ENCODE assay signal across 8 cellular contexts in the genomic region with DNA sequence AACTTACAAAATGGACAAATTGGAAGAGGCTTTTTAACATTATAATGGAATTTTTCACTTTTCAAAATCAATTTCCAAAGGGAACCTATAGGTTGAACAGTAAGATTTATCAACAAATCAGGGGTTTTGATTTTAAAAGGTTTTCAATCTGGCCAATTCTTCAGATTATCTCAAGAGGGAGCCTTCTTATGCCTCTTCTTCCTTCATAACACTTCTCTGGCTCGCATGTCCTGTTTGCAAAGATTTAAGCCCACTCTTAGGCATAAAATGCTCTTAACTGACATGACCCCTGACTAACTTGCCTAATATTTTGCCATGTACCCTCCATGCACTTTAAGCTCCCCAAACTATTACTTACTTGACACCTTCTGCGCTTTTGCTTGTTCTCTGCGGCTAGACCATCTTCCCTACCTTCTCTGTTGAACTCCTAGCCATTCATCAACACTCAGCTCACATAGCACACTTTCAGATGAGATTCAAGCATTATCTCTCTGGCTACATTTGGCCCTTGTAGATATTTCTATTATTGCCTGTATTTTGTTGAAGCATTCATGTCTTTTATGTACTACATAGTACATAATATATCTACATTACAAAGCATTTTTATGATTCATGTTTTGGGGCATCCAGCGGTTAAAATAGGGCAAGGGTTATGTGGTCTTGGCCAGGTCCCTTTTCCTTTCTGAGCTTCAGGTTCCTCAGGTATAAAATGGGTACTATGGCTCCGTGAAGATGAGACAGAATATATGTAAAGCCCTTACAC. TPM values are rescaled to one million over a fixed set of nuclear protein-coding genes. Genes with fewer than 3 reads are reported as not detected.
DNase-seq lines count a peak whose midpoint lies in the region; ATAC-seq, FAIRE-seq and TF ChIP-seq lines count a peak whose summit lies in the region.

No MANE protein-coding gene starts in this region.

- TF ChIP-seq RAD21 in HepG2 (CRISPR knock-in tag; IDR thresholded peaks at IDR 0.05): no peak

- H3K27me3 ChIP-seq in CD4-positive, alpha-beta memory T cell (ENCODE audit: insufficient read depth, low read length): no peaks in the 10 kb centered on the region
- no peaks in the 10 kb centered on the region for H3K27me3 ChIP-seq in Karpas-422 (ENCODE audit: low read length)
- H3K27me3 ChIP-seq in HepG2 (ENCODE audit: control insufficient read depth in 1 of 2, insufficient read depth in 2 of 2, low read length in 2 of 2): no peaks in the 10 kb centered on the region; a peak in 1 of 5 replicates
- H3K27me3 ChIP-seq in tibial artery: no peaks in the 10 kb centered on the region

- no peaks in the 10 kb centered on the region for H3K9me2 ChIP-seq in Karpas-422 (replicated peaks; ENCODE audit: insufficient read depth, low read length)

- H3K4me3 Mint-ChIP-seq in CD4-positive, alpha-beta memory T cell: peak overlapping the region; percentile 89 to 97 (median 96)

- TF ChIP-seq EP300 in HepG2 (IDR thresholded peaks at IDR 0.05; ENCODE audit: low read depth in 2 of 2, low read length in 2 of 2): no peak
- no peak for TF ChIP-seq EP300 in HepG2 (CRISPR knock-in tag; IDR thresholded peaks at IDR 0.05; ENCODE audit: borderline replicate concordance)

- H4K20me1 ChIP-seq in Karpas-422 (ENCODE audit: insufficient read depth, low read depth, low read length) (peaks cover 14% of the 10 kb centered on the region), HepG2 (ENCODE audit: insufficient read depth, low read length) (peaks cover 28% of the 10 kb centered on the region)

- H3K27ac Mint-ChIP-seq in CD4-positive, alpha-beta memory T cell: peak overlapping the region; percentile 94 to 100 (median 99)

- no peak for TF ChIP-seq POLR2A in HepG2 (IDR thresholded peaks at IDR 0.05; ENCODE audit: insufficient read depth in 1 of 2, low read depth in 2 of 2, low read length in 2 of 2)

- H3K9me3 ChIP-seq in CD4-positive, alpha-beta memory T cell (ENCODE audit: control insufficient read depth in 1 of 2, low read length in 2 of 2): no peaks in the 10 kb centered on the region
- H3K9me3 ChIP-seq in Karpas-422 (ENCODE audit: low read length): no peaks in the 10 kb centered on the region
- H3K9me3 ChIP-seq in HepG2 (ENCODE audit: low read length): no peaks in the 10 kb centered on the region
- H3K9me3 ChIP-seq in tibial artery: no peaks in the 10 kb centered on the region

- peaks cover 40% of the 10 kb centered on the region for H3K4me1 ChIP-seq in CD4-positive, alpha-beta memory T cell (ENCODE audit: insufficient read depth, low read length)
- H3K4me1 ChIP-seq in Karpas-422 (ENCODE audit: low read length) (peaks cover 27% of the 10 kb centered on the region), HepG2 (ENCODE audit: insufficient read depth, low read length) (peaks cover 30% of the 10 kb centered on the region), tibial artery (peaks cover 0 to 38% (median 35%) of the 10 kb centered on the region in 4 donors)

- H3K79me2 ChIP-seq in Karpas-422 (ENCODE audit: low read length): peaks cover 38% of the 10 kb centered on the region
- H3K79me2 ChIP-seq in HepG2 (ENCODE audit: insufficient read depth, low read length): peaks cover 39% of the 10 kb centered on the region

- H3K36me3 Mint-ChIP-seq in CD4-positive, alpha-beta memory T cell: peaks cover 0 to 33% of the 10 kb centered on the region in 2 donors

- WGBS in HepG2 (ENCODE audit: low lambda C conversion rate): 25% methylated on average over 5 of the region's 5 CpGs

- H3K4me3 ChIP-seq in CD4-positive, alpha-beta memory T cell (ENCODE audit: low read length in 2 of 2): peak overlapping the region; percentile 64 to 71
- H3K4me3 ChIP-seq in Karpas-422 (ENCODE audit: low read length): peak overlapping the region; percentile 95
- peak overlapping the region; percentile 55 to 90 (median 84) for H3K4me3 ChIP-seq in HepG2 (replicated peaks in 1 of 3; ENCODE audit: insufficient read depth in 1 of 3, low read depth in 2 of 3, low read length in 3 of 3)
- H3K4me3 ChIP-seq in tibial artery: peak overlapping the region; percentile 82 to 92

- H3K36me3 ChIP-seq in CD4-positive, alpha-beta memory T cell (ENCODE audit: insufficient read depth, low read length): no peaks in the 10 kb centered on the region
- H3K36me3 ChIP-seq in Karpas-422 (ENCODE audit: insufficient read depth, low read length): peaks cover 19% of the 10 kb centered on the region
- H3K36me3 ChIP-seq in HepG2 (replicated peaks in 1 of 2; ENCODE audit: control insufficient read depth in 1 of 2, insufficient read depth in 2 of 2, low read length in 2 of 2): no peaks in the 10 kb centered on the region; a peak in 1 of 5 replicates
- peaks cover 0 to 14% (median 0%) of the 10 kb centered on the region in 3 donors for H3K36me3 ChIP-seq in tibial artery

- intact Hi-C loops in CD4-positive, alpha-beta memory T cell (cut with micrococcal nuclease): loop anchor here (1.0 to 10.0 kb wide), 5 partner anchors 11 to 312 kb away; a partner anchor contains a TSS
- intact Hi-C loops in HepG2 (cut with micrococcal nuclease; ENCODE audit: unreplicated experiment) (loop anchor here (1.0 kb wide), 1 partner anchor 97 kb away; a partner anchor contains a TSS), tibial artery (cut with DNase I; ENCODE audit: low total_unique reads) (loop anchor here (5.0 to 10.0 kb wide), 2 partner anchors 98 to 214 kb away; a partner anchor contains a TSS), sciatic nerve (cut with DNase I) (no loop called here)

- TF ChIP-seq CTCF in HepG2 (CRISPR knock-in tag; IDR thresholded peaks at IDR 0.05) (no peak), tibial artery (IDR thresholded peaks at IDR 0.05) (no peak)

- H3K9ac ChIP-seq in Karpas-422 (ENCODE audit: low read length): peak overlapping the region; percentile 98
- H3K9ac ChIP-seq in HepG2 (ENCODE audit: insufficient read depth, low read depth, low read length): peak overlapping the region; percentile 99

- H3K4me2 ChIP-seq in Karpas-422 (ENCODE audit: low read depth, low read length, poor library complexity, severe bottlenecking) (peak overlapping the region; percentile 75), HepG2 (ENCODE audit: low read depth, low read length) (peak overlapping the region; percentile 95)

- CTCF ChIA-PET in CD4-positive, alpha-beta memory T cell (lab: Charles Lee; ENCODE audit: partially characterized antibody): interaction anchor here (0.6 to 2.6 kb wide), 9 partner anchors 9 to 246 kb away, joined by 3 to 32 read pairs (median 3); a partner anchor contains a TSS
- CTCF ChIA-PET in HepG2 (lab: Yijun Ruan, JAX; ENCODE audit: low intra/inter-chr PET ratio, low total read pairs): interaction anchor here (1.7 kb wide), 1 partner anchor 131 kb away, joined by 4 read pairs; no protein-coding TSS in a partner anchor

- peak overlapping the region; percentile 100 for H3K27ac ChIP-seq in CD4-positive, alpha-beta memory T cell (ENCODE audit: low read depth, low read length)
- H3K27ac ChIP-seq in Karpas-422 (ENCODE audit: low read length) (peak overlapping the region; percentile 85), HepG2 (ENCODE audit: extremely low read length, insufficient read depth, low read length) (peak overlapping the region; percentile 99), tibial artery (peak overlapping the region; percentile 94 to 100)

- peaks cover 24 to 57% (median 38%) of the 10 kb centered on the region in 4 donors for H3K4me1 Mint-ChIP-seq in CD4-positive, alpha-beta memory T cell

- no TSS peak for BruUV-seq in HepG2 (replicated peaks; lab: Mats Ljungman, UMichigan)

- H3K27me3 Mint-ChIP-seq in CD4-positive, alpha-beta memory T cell: no peaks in the 10 kb centered on the region

- in situ Hi-C loops in HepG2 (cut with HindIII; ENCODE audit: extremely low pct_ligation_motif_present, low pct_unique_long_range_greater_than_20kb): no loop called here

- POLR2A ChIA-PET in CD4-positive, alpha-beta memory T cell (lab: Charles Lee; ENCODE audit: partially characterized antibody): interaction anchor here (0.7 to 5.1 kb wide), 16 partner anchors 10 to 310 kb away, joined by 3 to 90 read pairs (median 5); a partner anchor contains a TSS
- POLR2A ChIA-PET in HepG2 (lab: Yijun Ruan, JAX): interaction anchor here (0.7 to 1.9 kb wide), 8 partner anchors 10 to 246 kb away, joined by 3 to 10 read pairs (median 4); a partner anchor contains a TSS

- DNase-seq in CD4-positive, alpha-beta memory T cell: peak in 2 of 5 donors; percentile 26 to 31
- DNase-seq in Karpas-422: peak; percentile 67
- peak; percentile 16 for DNase-seq in astrocyte of the hippocampus (ENCODE audit: low read depth, low spot score)
- DNase-seq in HepG2 (ENCODE audit: low spot score): no peak
- DNase-seq in tibial artery: no peak
- no peak for DNase-seq in cortex of kidney (lab: John Stamatoyannopoulos, UW)
- DNase-seq in sciatic nerve (ENCODE audit: low spot score): no peak

- no peak for FAIRE-seq in HepG2 (lab: Jason Lieb, UNC)

- no peak overlapping the region; the same call in 1 of the 2 replicates for H2AFZ ChIP-seq in Karpas-422 (ENCODE audit: low read length)
- peak overlapping the region; percentile 47 for H2AFZ ChIP-seq in HepG2 (ENCODE audit: low read length)

- ATAC-seq in HepG2 (no peak), GM18867 (IDR thresholded peaks at IDR 0.05; ENCODE audit: unreplicated experiment) (no peak), sciatic nerve (no peak)

- no peaks in the 10 kb centered on the region for H3K9me3 Mint-ChIP-seq in CD4-positive, alpha-beta memory T cell

RNA-seq across cellular contexts. Expression of a gene that starts 1.0 kb away (rescaled TPM):
- 100 to 1,000 TPM; 203 to 210 TPM for total RNA-seq in CD4-positive, alpha-beta memory T cell
- polyA plus RNA-seq in CD4-positive, alpha-beta memory T cell: 10 to 100 TPM; 10.5 to 36.8 TPM
- total RNA-seq in Karpas-422 (2014; rRNA removed; shearing (Covaris generic); ENCODE audit: low replicate concordance): 39.1 and 84.1 TPM in 2 replicates
- 59.8 and 86.6 TPM in 2 replicates for total RNA-seq in HepG2 (2016; rRNA removed; fragmentation: Illumina TruSeq; extraction: Trizol)
- 14.0 and 16.1 TPM in 2 replicates for total RNA-seq in HepG2 (2016; cell fraction: cytosol; rRNA removed; fragmentation: Illumina TruSeq; extraction: Trizol; ENCODE audit: low read depth)
- 61.7 and 80.6 TPM in 2 replicates for total RNA-seq in HepG2 (2016; cell fraction: insoluble cytoplasmic fraction; rRNA removed; fragmentation: Illumina TruSeq; extraction: Trizol)
- total RNA-seq in HepG2 (2016; cell fraction: membrane; rRNA removed; fragmentation: Illumina TruSeq; extraction: Trizol): 28.0 and 28.9 TPM in 2 replicates
- 56.2 and 63.4 TPM in 2 replicates for total RNA-seq in HepG2 (2016; cell fraction: nucleus; rRNA removed; fragmentation: Illumina TruSeq; extraction: Trizol)
- polyA plus RNA-seq in HepG2 (2011; rRNA removed): 38.8 TPM in 2 replicates
- polyA plus RNA-seq in HepG2 (2011; cell fraction: cytosol; rRNA removed): 12.6 and 18.8 TPM in 2 replicates
- 31.9 and 33.5 TPM in 2 replicates for polyA plus RNA-seq in HepG2 (2011; cell fraction: nucleus; rRNA removed)
- polyA plus RNA-seq in HepG2 (2012): 43.8 and 62.8 TPM in 2 replicates
- 3.8 TPM in 2 replicates for polyA plus RNA-seq in HepG2 (2016; cell fraction: cytosol; fragmentation: Illumina TruSeq; extraction: Trizol; ENCODE audit: low read depth)
- 62.5 and 68.7 TPM in 2 replicates for polyA plus RNA-seq in HepG2 (2016; cell fraction: insoluble cytoplasmic fraction; fragmentation: Illumina TruSeq; extraction: Trizol; ENCODE audit: low read depth)
- polyA plus RNA-seq in HepG2 (2016; cell fraction: membrane; fragmentation: Illumina TruSeq; extraction: Trizol; ENCODE audit: low read depth): 11.2 and 12.2 TPM in 2 replicates
- 72.1 and 79.2 TPM in 2 replicates for polyA plus RNA-seq in HepG2 (2016; cell fraction: nucleus; fragmentation: Illumina TruSeq; extraction: Trizol; ENCODE audit: insufficient read depth, low read depth)
- 85.1 and 129 TPM in 2 replicates for polyA minus RNA-seq in HepG2 (2011; rRNA and poly(A)+ RNA removed; ENCODE audit: low replicate concordance)
- 56.6 and 72.9 TPM in 2 replicates for polyA minus RNA-seq in HepG2 (2011; cell fraction: cytosol; rRNA and poly(A)+ RNA removed)
- 81.6 and 98.1 TPM in 2 replicates for polyA minus RNA-seq in HepG2 (2011; cell fraction: nucleus; rRNA and poly(A)+ RNA removed)
- 175 TPM for total RNA-seq in sciatic nerve

Comparison
In these comparisons a context has a peak if more than half of its experiments do, and no peak if none do; other contexts are left out.
1. DNase-seq: peak in Karpas-422 (single experiment) and astrocyte of the hippocampus (single experiment); none in HepG2 (single experiment), tibial artery (0 of 2), cortex of kidney (single experiment) and sciatic nerve (single experiment).
2. Peak in every context shown above with its lines, with median percentiles within 50 percentile points of each other: H3K27ac ChIP-seq and H3K4me3 ChIP-seq.